ENCODE assay signal across 12 cellular contexts in genomic region chr10:3774018-3774813, GRCh38. TPM values are rescaled to one million over a fixed set of nuclear protein-coding genes. Genes with fewer than 3 reads are reported as not detected.
DNase-seq lines count a peak whose midpoint lies in the region; ATAC-seq, FAIRE-seq and TF ChIP-seq lines count a peak whose summit lies in the region.
"Had no signal": no experiment of that assay in that cellular context is flagged by ENCODE, and none has a peak within 500 bp of the region (broad histone marks: within the 10 kb centered on the region; RNA-seq: fewer than 3 reads in every experiment).

No MANE protein-coding gene starts in this region.

- no peaks in the 10 kb centered on the region for H3K9me2 ChIP-seq in PC-3 (replicated peaks; ENCODE audit: low read length)

- H2BK120ac ChIP-seq in mesenchymal stem cell (ENCODE audit: low read depth, low read length): no peak overlapping the region

- no peak overlapping the region for H3K14ac ChIP-seq in mesenchymal stem cell (ENCODE audit: low read length in 2 of 2)

- H3K4me2 ChIP-seq in A549 (no peak overlapping the region), PC-3 (ENCODE audit: low read length) (no peak overlapping the region), mesenchymal stem cell (ENCODE audit: low read length, poor library complexity, severe bottlenecking) (no peak overlapping the region)

- H3K79me1 ChIP-seq in mesenchymal stem cell (replicated peaks; ENCODE audit: low read length, poor library complexity, severe bottlenecking): no peaks in the 10 kb centered on the region

- no peak for TF ChIP-seq EP300 in A549 (IDR thresholded peaks at IDR 0.05)

- TF ChIP-seq RAD21 in A549 (conservative IDR thresholded peaks at IDR 0.05 in 1 of 2, IDR thresholded peaks at IDR 0.05 in 1 of 2): no peak

- WGBS in A549 (ENCODE audit: missing lambda C conversion rate): 92% methylated on average over 17 of the region's 17 CpGs
- WGBS in mesenchymal stem cell: 95% methylated on average over 17 of the region's 17 CpGs

- H4K20me1 ChIP-seq in PC-3 (ENCODE audit: low read length): peaks cover 13% of the 10 kb centered on the region; the same call in 1 of the 2 replicates

- CTCF ChIA-PET in A549 (lab: Yijun Ruan, JAX): interaction anchor here (0.9 to 3.9 kb wide), 8 partner anchors 9 to 581 kb away, joined by 3 to 13 read pairs (median 4); no protein-coding TSS in a partner anchor
- CTCF ChIA-PET in PC-3 (lab: Charles Lee): no interaction called here

- H3F3A ChIP-seq in PC-3 (ENCODE audit: low read length, unreplicated experiment): peaks cover 3% of the 10 kb centered on the region

- H3K36me3 ChIP-seq in PC-3 (ENCODE audit: low read depth, low read length): peaks cover 19% of the 10 kb centered on the region
- H3K36me3 ChIP-seq in colonic mucosa: peaks cover 11% of the 10 kb centered on the region
- peaks cover 13 to 44% of the 10 kb centered on the region in 2 experiments for H3K36me3 ChIP-seq in mesenchymal stem cell (ENCODE audit: control insufficient read depth in 1 of 2, insufficient read depth in 2 of 2, low read depth in 1 of 2, low read length in 2 of 2)

- TF ChIP-seq CTCF in A549 (IDR thresholded peaks at IDR 0.05): no peak
- no peak for TF ChIP-seq CTCF in PC-3 (conservative IDR thresholded peaks at IDR 0.05; ENCODE audit: low read depth, low read length)
- no peak for TF ChIP-seq CTCF in colonic mucosa (IDR thresholded peaks at IDR 0.05)

- H2BK12ac ChIP-seq in mesenchymal stem cell (ENCODE audit: low read length in 2 of 2): peak overlapping the region; percentile 28 to 93

- FAIRE-seq in A549 (lab: Jason Lieb, UNC): no peak
- FAIRE-seq: islet of Langerhans had no signal

- TF ChIP-seq POLR2A in A549 (IDR thresholded peaks at IDR 0.05; ENCODE audit: low read length): no peak

- H3K27ac ChIP-seq in A549 (peak overlapping the region in 1 of 2 experiments; percentile 5; a peak in 1 of 6 replicates), PC-3 (ENCODE audit: low read length) (peak overlapping the region; percentile 86), colonic mucosa (peak overlapping the region; percentile 100), mesenchymal stem cell (ENCODE audit: low read length, poor library complexity, severe bottlenecking) (peak overlapping the region; percentile 93)
- H3K27ac ChIP-seq: C4-2B, HL-60 had no signal

- H2AFZ ChIP-seq in PC-3 (ENCODE audit: low read length): no peak overlapping the region
- H2AFZ ChIP-seq in mesenchymal stem cell (ENCODE audit: low read depth, low read length): no peak overlapping the region

- POLR2A ChIA-PET in A549 (lab: Yijun Ruan, JAX) (interaction anchor here (0.8 to 4.0 kb wide), 6 partner anchors 9 to 576 kb away, joined by 3 to 55 read pairs (median 6); partner anchors contain the start of gene KLF6), PC-3 (lab: Charles Lee; ENCODE audit: unreplicated experiment) (no interaction called here)

- H3K9me3 ChIP-seq in A549 (no peaks in the 10 kb centered on the region), PC-3 (ENCODE audit: low read length) (no peaks in the 10 kb centered on the region), colonic mucosa (no peaks in the 10 kb centered on the region), mesenchymal stem cell (ENCODE audit: control insufficient read depth, low read length) (no peaks in the 10 kb centered on the region)

- no peak overlapping the region for H3K9ac ChIP-seq in PC-3 (ENCODE audit: low read length)
- H3K9ac ChIP-seq in colonic mucosa (ENCODE audit: low read depth in 2 of 2, low read length in 2 of 2): no peak overlapping the region
- peak overlapping the region; percentile 100 for H3K9ac ChIP-seq in mesenchymal stem cell (ENCODE audit: low read length)

- DNase-seq in A549 (ENCODE audit: low read depth in 1 of 2, low spot score in 1 of 2) (no peak), PC-3 (no peak), colonic mucosa (peak; percentile 17), mesenchymal stem cell (peak; percentile 91), inferior parietal cortex (ENCODE audit: extremely low spot score) (no peak)
- DNase-seq: NK-92 treated with Interleukin-12 subunit alpha and Interleukin-12 subunit beta, amount 100 ng/mL, for 24 hours had no signal

- H3K4ac ChIP-seq in mesenchymal stem cell (ENCODE audit: low read depth in 1 of 2, low read length in 2 of 2): no peak overlapping the region

- H3K18ac ChIP-seq in mesenchymal stem cell (ENCODE audit: low read depth in 1 of 2, low read length in 2 of 2): peak overlapping the region in 1 of 2 experiments; percentile 14

- no peak overlapping the region for H3K4me3 ChIP-seq in A549
- no peak overlapping the region for H3K4me3 ChIP-seq in PC-3 (ENCODE audit: low read length)
- H3K4me3 ChIP-seq in colonic mucosa: no peak overlapping the region
- H3K4me3 ChIP-seq in mesenchymal stem cell (ENCODE audit: insufficient read depth in 1 of 2, low read depth in 1 of 2, low read length in 2 of 2): no peak overlapping the region

- intact Hi-C loops in PC-3 (cut with micrococcal nuclease) (no loop called here), colonic mucosa (cut with DNase I) (no loop called here)

- H2BK5ac ChIP-seq in mesenchymal stem cell (ENCODE audit: low read depth, low read length, poor library complexity, severe bottlenecking): no peak overlapping the region

- H4K8ac ChIP-seq in mesenchymal stem cell (ENCODE audit: low read length): no peak overlapping the region

- H3K23ac ChIP-seq in mesenchymal stem cell (ENCODE audit: low read length in 2 of 2): no peak overlapping the region

- H2BK15ac ChIP-seq in mesenchymal stem cell (ENCODE audit: low read depth, poor library complexity, severe bottlenecking): no peak overlapping the region

- no TSS peak for BruUV-seq in PC-3 (replicated peaks; lab: Mats Ljungman, UMichigan)

- H3K4me1 ChIP-seq in A549 (peaks cover 45% of the 10 kb centered on the region), PC-3 (ENCODE audit: insufficient read depth, low read length) (peaks cover 42% of the 10 kb centered on the region), colonic mucosa (peaks cover 6% of the 10 kb centered on the region), mesenchymal stem cell (ENCODE audit: control insufficient read depth, insufficient read depth, low read depth, low read length) (peaks cover 11% of the 10 kb centered on the region)

- H3K79me2 ChIP-seq in PC-3 (ENCODE audit: low read length): peaks cover 13% of the 10 kb centered on the region

- H4K91ac ChIP-seq in mesenchymal stem cell (ENCODE audit: low read length): no peak overlapping the region

- H2AK5ac ChIP-seq in mesenchymal stem cell (ENCODE audit: low read length, severe bottlenecking): peak overlapping the region; percentile 29

- H3K27me3 ChIP-seq in PC-3 (ENCODE audit: low read length): no peaks in the 10 kb centered on the region
- no peaks in the 10 kb centered on the region for H3K27me3 ChIP-seq in colonic mucosa
- no peaks in the 10 kb centered on the region for H3K27me3 ChIP-seq in mesenchymal stem cell (ENCODE audit: control insufficient read depth in 1 of 2, insufficient read depth in 1 of 2, low read length in 2 of 2)

- ATAC-seq in A549 (peak; percentile 35 to 39), PC-3 (peak; percentile 2; the same call in 1 of the 2 replicates), GM19452 (IDR thresholded peaks at IDR 0.05; ENCODE audit: unreplicated experiment) (no peak), HG03135 (IDR thresholded peaks at IDR 0.05; ENCODE audit: unreplicated experiment) (no peak), HG03565 (IDR thresholded peaks at IDR 0.05; ENCODE audit: unreplicated experiment) (no peak)

TF ChIP-seq in A549, 52 proteins besides CTCF, POLR2A, EP300 and RAD21 (continues in another document):
- TF ChIP-seq PHF8 (IDR thresholded peaks at IDR 0.05; ENCODE audit: borderline replicate concordance, low read depth) (no peak), NFE2L2 (conservative IDR thresholded peaks at IDR 0.05; ENCODE audit: low read length) (no peak), NPAS2 (CRISPR knock-in tag; IDR thresholded peaks at IDR 0.05; ENCODE audit: borderline replicate concordance) (no peak), JUN (IDR thresholded peaks at IDR 0.05) (no peak), BCL3 (IDR thresholded peaks at IDR 0.05) (no peak), SMC3 (IDR thresholded peaks at IDR 0.05) (no peak), MAFK (IDR thresholded peaks at IDR 0.05; ENCODE audit: partially characterized antibody) (no peak), RNF2 (IDR thresholded peaks at IDR 0.05; ENCODE audit: borderline replicate concordance, low read depth) (no peak), ZSCAN20 (CRISPR knock-in tag; IDR thresholded peaks at IDR 0.05) (no peak), USF2 (IDR thresholded peaks at IDR 0.05) (no peak), TP53 (CRISPR knock-in tag; IDR thresholded peaks at IDR 0.05) (no peak; the same call in 1 of the 2 replicates), CHD2 (IDR thresholded peaks at IDR 0.05; ENCODE audit: low read length, partially characterized antibody) (no peak), CHD4 (IDR thresholded peaks at IDR 0.05; ENCODE audit: borderline replicate concordance) (no peak), HOXB5 (CRISPR knock-in tag; IDR thresholded peaks at IDR 0.05) (no peak)

RNA-seq across cellular contexts. Expression of gene KLF6, which starts 10.8 kb away (rescaled TPM):
- polyA plus RNA-seq in A549 (2011; rRNA removed): 71.5 and 86.8 TPM in 2 replicates
- polyA plus RNA-seq in A549 (2012; cell fraction: cytosol; rRNA removed): 67.2 and 78.1 TPM in 2 replicates
- 193 and 204 TPM in 2 replicates for polyA plus RNA-seq in A549 (2012; cell fraction: nucleus; rRNA removed)
- 30.5 to 31.9 TPM (median 30.6 TPM) in 3 replicates for polyA plus RNA-seq in A549 (2017; fragmentation: RNase III; extraction: RNeasy Plus Mini Kit Qiagen cat#74134 plus additional on column Dnase treatment)
- polyA minus RNA-seq in A549 (2011; rRNA and poly(A)+ RNA removed): 384 and 462 TPM in 2 replicates
- total RNA-seq in PC-3 (2014; rRNA removed): 94.5 and 112 TPM in 2 replicates
- total RNA-seq in colonic mucosa: 100 to 1,000 TPM; 106 to 299 TPM
- polyA plus RNA-seq in mesenchymal stem cell (2013, experiment 1 of 2): 195 TPM
- polyA plus RNA-seq in mesenchymal stem cell (2013, experiment 2 of 2): 183 TPM

Comparison
In these comparisons a context has a peak if more than half of its experiments do, and no peak if none do; other contexts are left out.
1. ATAC-seq: peak in A549 (2 of 2) and PC-3 (single experiment); none in GM19452 (single experiment), HG03135 (single experiment) and HG03565 (single experiment).
2. DNase-seq: peak in colonic mucosa (single experiment) and mesenchymal stem cell (single experiment); none in A549 (0 of 2), PC-3 (single experiment) and inferior parietal cortex (single experiment).